Comparison of ENCODE assay signal across 36 cellular contexts in the genomic region with DNA sequence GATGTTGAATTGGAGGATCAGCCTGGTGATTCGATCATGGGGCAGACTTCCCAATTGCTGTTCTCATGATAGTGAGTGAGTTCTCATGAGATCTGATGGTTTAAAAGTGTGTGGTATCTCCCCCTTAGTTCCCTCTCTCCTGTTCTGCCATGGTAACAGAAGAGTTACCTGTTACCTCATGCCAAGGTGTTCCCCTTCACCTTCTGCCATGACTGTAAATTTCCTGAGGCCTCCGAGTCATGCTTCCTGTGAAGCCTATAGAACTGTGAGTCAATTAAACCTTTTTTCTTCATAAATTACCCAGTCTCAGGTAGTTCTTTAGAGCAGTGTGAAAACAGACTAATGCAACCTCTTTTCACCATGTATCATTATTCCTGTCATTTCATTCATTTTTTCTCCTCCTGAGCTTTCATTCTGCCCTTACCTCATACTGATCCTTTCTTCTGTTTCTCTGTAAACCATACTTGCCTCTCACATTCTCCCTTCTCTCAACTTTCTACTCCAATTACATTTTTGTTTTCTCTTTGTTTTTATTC. TPM values are rescaled to one million over a fixed set of nuclear protein-coding genes. Genes with fewer than 3 reads are reported as not detected.
"Had no signal": no experiment of that assay in that cellular context is flagged by ENCODE, and none has a peak within 500 bp of the region (broad histone marks: within the 10 kb centered on the region; RNA-seq: fewer than 3 reads in every experiment).

No MANE protein-coding gene starts in this region.

- H3K27ac ChIP-seq: body of pancreas, cardiac muscle cell, colonic mucosa, pancreas, prostate gland, skin epidermis, thyroid gland, upper lobe of left lung, vagina had no signal

- H3K4me1 ChIP-seq: body of pancreas, colonic mucosa, pancreas, prostate gland, thyroid gland, upper lobe of left lung, vagina had no signal

- H3K9me3 Mint-ChIP-seq: activated B cell treated with CpG ODN at 0.5 μM for 24 hours; activated naive CD4-positive, alpha-beta T cell treated with anti-CD3 and anti-CD28 coated beads, Interleukin-2, amount 10 ng/mL, durations not matched to agents 7 days and 5 days; stimulated activated naive CD8-positive, alpha-beta T cell treated with anti-CD3 and anti-CD28 coated beads, Interleukin-15, amount 100 ng/mL, for 72 hours; T-helper 2 cell treated with Interferon-gamma antibody and Interleukin-4, amounts not matched to agents 5 μg/mL and 100 μg/mL, for 36 hours had no signal

- ATAC-seq: body of pancreas; naive thymus-derived CD8-positive, alpha-beta T cell; pancreas; sciatic nerve; stimulated activated memory B cell treated with anti-CD40 and anti-IgM and Interleukin-4, amounts not matched to agents 10 μg/mL and 1 μg/mL and 100 μg/mL, for 72 hours; stimulated activated naive CD8-positive, alpha-beta T cell treated with anti-CD3 and anti-CD28 coated beads, Interleukin-15, amount 100 ng/mL, for 72 hours; T-cell had no signal

- H3K4me3 Mint-ChIP-seq: activated B cell treated with CpG ODN at 0.5 μM for 24 hours; activated naive CD4-positive, alpha-beta T cell treated with anti-CD3 and anti-CD28 coated beads, Interleukin-2, amount 10 ng/mL, durations not matched to agents 7 days and 5 days; naive thymus-derived CD8-positive, alpha-beta T cell; neural crest cell; stimulated activated memory B cell treated with anti-CD40 and anti-IgM and Interleukin-4, amounts not matched to agents 10 μg/mL and 1 μg/mL and 100 μg/mL, for 72 hours; stimulated activated naive CD8-positive, alpha-beta T cell treated with anti-CD3 and anti-CD28 coated beads, Interleukin-15, amount 100 ng/mL, for 72 hours; T-cell; T-helper 2 cell treated with Interferon-gamma antibody and Interleukin-4, amounts not matched to agents 5 μg/mL and 100 μg/mL, for 36 hours had no signal

- H3K9me3 ChIP-seq: body of pancreas, colonic mucosa, pancreas, prostate gland, thyroid gland, upper lobe of left lung, vagina had no signal

- H3K27me3 Mint-ChIP-seq: activated naive CD4-positive, alpha-beta T cell treated with anti-CD3 and anti-CD28 coated beads, Interleukin-2, amount 10 ng/mL, durations not matched to agents 7 days and 5 days had no signal

- H3K36me3 Mint-ChIP-seq: activated naive CD4-positive, alpha-beta T cell treated with anti-CD3 and anti-CD28 coated beads, Interleukin-2, amount 10 ng/mL, durations not matched to agents 7 days and 5 days; naive thymus-derived CD8-positive, alpha-beta T cell; stimulated activated memory B cell treated with anti-CD40 and anti-IgM and Interleukin-4, amounts not matched to agents 10 μg/mL and 1 μg/mL and 100 μg/mL, for 72 hours; T-cell had no signal

- DNase-seq: activated B cell treated with CpG ODN at 0.5 μM for 24 hours; activated CD4-positive, alpha-beta T cell treated with anti-CD3 and anti-CD28 coated beads for 4 hours; activated effector memory CD4-positive, alpha-beta T cell treated with Interleukin-2 at 50 U/mL for 16 hours; activated naive CD4-positive, alpha-beta T cell treated with anti-CD3 and anti-CD28 coated beads, Interleukin-2, amount 10 ng/mL, durations not matched to agents 7 days and 5 days; activated T-cell treated with anti-CD3 and anti-CD28 coated beads, Interleukin-2, amount 50 U/mL, for 48 hours; anterior cingulate cortex; body of pancreas; cerebellar nuclear complex; colonic mucosa; effector CD8-positive, alpha-beta T cell; head of caudate nucleus; hippocampal formation; kidney; mesenchymal stem cell; naive thymus-derived CD8-positive, alpha-beta T cell; nucleus accumbens; pancreas; retina; stimulated activated CD4-positive, alpha-beta T cell treated with anti-CD3 and anti-CD28 coated beads, Interleukin-12 subunit alpha, Interleukin-12 subunit beta, amount 100 ng/mL, for 4 hours; stimulated activated CD4-positive, alpha-beta T cell treated with anti-CD3 and anti-CD28 coated beads, Interleukin-4, amount 100 ng/mL, for 4 hours; stimulated activated CD8-positive, alpha-beta memory T cell treated with anti-CD3 and anti-CD28 coated beads, Interleukin-4, amount 100 ng/mL, for 48 hours; stimulated activated naive CD8-positive, alpha-beta T cell treated with anti-CD3 and anti-CD28 coated beads, Interleukin-15, amount 100 ng/mL, for 72 hours; substantia nigra; T-cell; thyroid gland; upper lobe of left lung had no signal

- H3K27ac Mint-ChIP-seq: activated B cell treated with CpG ODN at 0.5 μM for 24 hours; activated naive CD4-positive, alpha-beta T cell treated with anti-CD3 and anti-CD28 coated beads, Interleukin-2, amount 10 ng/mL, durations not matched to agents 7 days and 5 days; naive thymus-derived CD8-positive, alpha-beta T cell; stimulated activated memory B cell treated with anti-CD40 and anti-IgM and Interleukin-4, amounts not matched to agents 10 μg/mL and 1 μg/mL and 100 μg/mL, for 72 hours; stimulated activated naive CD8-positive, alpha-beta T cell treated with anti-CD3 and anti-CD28 coated beads, Interleukin-15, amount 100 ng/mL, for 72 hours; T-cell; T-helper 2 cell treated with Interferon-gamma antibody and Interleukin-4, amounts not matched to agents 5 μg/mL and 100 μg/mL, for 36 hours had no signal

- H3K27me3 ChIP-seq: body of pancreas, cardiac muscle cell, colonic mucosa, pancreas, thyroid gland, upper lobe of left lung, vagina had no signal

- H3K4me3 ChIP-seq: body of pancreas, cardiac muscle cell, colonic mucosa, pancreas, prostate gland, skin epidermis, thyroid gland, upper lobe of left lung, vagina had no signal

- H3K4me1 Mint-ChIP-seq: activated naive CD4-positive, alpha-beta T cell treated with anti-CD3 and anti-CD28 coated beads, Interleukin-2, amount 10 ng/mL, durations not matched to agents 7 days and 5 days; naive thymus-derived CD8-positive, alpha-beta T cell; neural crest cell; stimulated activated memory B cell treated with anti-CD40 and anti-IgM and Interleukin-4, amounts not matched to agents 10 μg/mL and 1 μg/mL and 100 μg/mL, for 72 hours; stimulated activated naive CD8-positive, alpha-beta T cell treated with anti-CD3 and anti-CD28 coated beads, Interleukin-15, amount 100 ng/mL, for 72 hours; T-cell had no signal

- H3K36me3 ChIP-seq: cardiac muscle cell, colonic mucosa, pancreas, prostate gland, thyroid gland, upper lobe of left lung, vagina had no signal

RNA-seq across cellular contexts. Expression of a gene that starts 22.0 kb away (rescaled TPM):
- total RNA-seq: activated B cell treated with CpG ODN at 0.5 μM for 24 hours; body of pancreas; cardiac muscle cell; colonic mucosa; lower leg skin; naive thymus-derived CD8-positive, alpha-beta T cell; pancreas; prostate gland; T-cell; thyroid gland; upper lobe of left lung; vagina had no signal
- polyA plus RNA-seq: cardiac muscle cell; esophagus; naive thymus-derived CD8-positive, alpha-beta T cell; pancreas had no signal
